8 cellular contexts compared by ENCODE assay signal in the genomic region with DNA sequence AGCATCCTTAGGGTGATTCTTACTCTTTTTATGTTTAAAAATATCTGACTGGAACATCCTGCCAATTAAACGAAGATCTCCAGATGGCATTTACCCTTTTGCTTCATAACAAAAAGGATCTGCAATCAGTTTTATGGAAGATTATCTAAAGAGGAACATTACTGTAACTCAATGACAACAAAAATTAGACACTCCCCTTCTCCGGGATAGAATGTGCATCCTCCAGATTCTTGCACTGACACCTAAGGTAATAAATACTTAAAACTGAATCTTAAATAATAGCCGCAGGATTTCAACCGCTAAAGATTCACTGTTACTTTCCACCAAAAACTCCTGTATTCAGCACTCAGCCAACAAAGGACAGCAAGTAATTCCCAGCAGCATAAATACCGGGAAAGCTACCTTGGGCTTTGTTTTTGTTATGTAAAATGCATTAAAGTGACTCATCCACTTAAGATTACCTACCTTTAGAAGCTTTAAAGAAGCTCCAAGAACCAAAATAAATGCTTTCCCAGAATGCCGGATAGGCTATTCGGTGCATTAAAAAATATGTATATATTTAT. TPM values are rescaled to one million over a fixed set of nuclear protein-coding genes. Genes with fewer than 3 reads are reported as not detected.
DNase-seq lines count a peak whose midpoint lies in the region; ATAC-seq and TF ChIP-seq lines count a peak whose summit lies in the region.
"Had no signal": no experiment of that assay in that cellular context is flagged by ENCODE, and none has a peak within 500 bp of the region (broad histone marks: within the 10 kb centered on the region; RNA-seq: fewer than 3 reads in every experiment).

No MANE protein-coding gene starts in this region.

- H3K9me3 ChIP-seq in NT2/D1 (ENCODE audit: insufficient read depth, low read length) = no peaks in the 10 kb centered on the region
- H3K9me3 ChIP-seq in gastroesophageal sphincter = no peaks in the 10 kb centered on the region
- no peaks in the 10 kb centered on the region for H3K9me3 ChIP-seq in sigmoid colon
- H3K9me3 ChIP-seq in Peyer's patch = no peaks in the 10 kb centered on the region

- DNase-seq in H7 (peak; percentile 50), NT2/D1 (ENCODE audit: low read depth, low spot score) (peak; percentile 65), sigmoid colon (no peak), Peyer's patch (no peak), CD1c-positive myeloid dendritic cell (ENCODE audit: extremely low spot score) (no peak)
- DNase-seq: cortex of kidney had no signal

- peak overlapping the region; percentile 53 for H3K4me3 ChIP-seq in H7 (ENCODE audit: insufficient read depth, low read depth, low read length)
- H3K4me3 ChIP-seq in NT2/D1 (ENCODE audit: insufficient read length, low read depth) = peak overlapping the region; percentile 79
- H3K4me3 ChIP-seq in gastroesophageal sphincter = peak overlapping the region; percentile 84 to 85
- H3K4me3 ChIP-seq in sigmoid colon = peak overlapping the region; percentile 72 to 94 (median 88)
- peak overlapping the region in 2 of 4 donors; percentile 11 to 68 for H3K4me3 ChIP-seq in Peyer's patch

- no peaks in the 10 kb centered on the region for H3K4me1 ChIP-seq in NT2/D1 (ENCODE audit: insufficient read depth, insufficient read length)
- H3K4me1 ChIP-seq in gastroesophageal sphincter = peaks cover 0 to 32% (median 6%) of the 10 kb centered on the region in 3 donors
- H3K4me1 ChIP-seq in sigmoid colon = peaks cover 0 to 46% (median 15%) of the 10 kb centered on the region in 4 donors
- H3K4me1 ChIP-seq in Peyer's patch = peaks cover 0 to 5% (median 1%) of the 10 kb centered on the region in 4 donors

- intact Hi-C loops in sigmoid colon (cut with DNase I) = loop anchor here (2.0 to 10.0 kb wide), 3 partner anchors 127 to 395 kb away; no protein-coding TSS in a partner anchor

- ATAC-seq in gastroesophageal sphincter = no peak
- no peak for ATAC-seq in esophagus mucosa

- TF ChIP-seq CTCF in gastroesophageal sphincter (IDR thresholded peaks at IDR 0.05) = no peak
- no peak for TF ChIP-seq CTCF in sigmoid colon (IDR thresholded peaks at IDR 0.05)
- TF ChIP-seq CTCF in Peyer's patch (IDR thresholded peaks at IDR 0.05) = no peak

- TF ChIP-seq POLR2A in gastroesophageal sphincter (IDR thresholded peaks at IDR 0.05) = no peak
- TF ChIP-seq POLR2A in sigmoid colon (IDR thresholded peaks at IDR 0.05) = no peak
- no peak for TF ChIP-seq POLR2A in Peyer's patch (IDR thresholded peaks at IDR 0.05)

- H3K27ac ChIP-seq in gastroesophageal sphincter = peak overlapping the region in 2 of 4 donors; percentile 95 to 98
- peak overlapping the region in 3 of 4 donors; percentile 95 to 98 (median 96) for H3K27ac ChIP-seq in sigmoid colon
- H3K27ac ChIP-seq in Peyer's patch = no peak overlapping the region

- H3K9ac ChIP-seq in NT2/D1 (ENCODE audit: insufficient read length, low read depth) = no peak overlapping the region

- H3K36me3 ChIP-seq in H7 (replicated peaks; ENCODE audit: control insufficient read depth, insufficient read depth, low read length) (no peaks in the 10 kb centered on the region), NT2/D1 (ENCODE audit: insufficient read depth, insufficient read length, low read length) (no peaks in the 10 kb centered on the region), gastroesophageal sphincter (no peaks in the 10 kb centered on the region), sigmoid colon (no peaks in the 10 kb centered on the region), Peyer's patch (no peaks in the 10 kb centered on the region)

- no peak for TF ChIP-seq EP300 in gastroesophageal sphincter (IDR thresholded peaks at IDR 0.05)
- TF ChIP-seq EP300 in sigmoid colon (IDR thresholded peaks at IDR 0.05) = no peak

- H3K27me3 ChIP-seq in H7 (ENCODE audit: control insufficient read depth, insufficient read depth, low read length) (peaks cover 3% of the 10 kb centered on the region; the same call in 1 of the 2 replicates), NT2/D1 (ENCODE audit: insufficient read depth, insufficient read length) (no peaks in the 10 kb centered on the region), gastroesophageal sphincter (no peaks in the 10 kb centered on the region), sigmoid colon (no peaks in the 10 kb centered on the region), Peyer's patch (no peaks in the 10 kb centered on the region)

- 17 to 38% methylated on average over 7 of the region's 7 CpGs for WGBS in gastroesophageal sphincter (ENCODE audit: low coverage in 1 of 2), 2 donors
- 24 to 29% methylated on average over 7 of the region's 7 CpGs for WGBS in sigmoid colon, 2 donors

RNA-seq across cellular contexts. Expression of gene CACNA2D1, which starts 1.6 kb away (rescaled TPM):
- 9.1 and 14.9 TPM in 2 replicates for total RNA-seq in H7 (2014; rRNA removed; shearing (Covaris generic))
- total RNA-seq in gastroesophageal sphincter = 10 to 100 TPM; 29.8 to 47.6 (median 36.6) TPM
- total RNA-seq in sigmoid colon = 100 to 1,000 TPM in 1 of 4 donors, 10 to 100 TPM in 3; 59.7 to 115 (median 87.4) TPM
- 1 to 10 TPM in 2 of 3 donors, under 1 TPM in 1; 0.23 to 4.4 (median 3.0) TPM for polyA plus RNA-seq in sigmoid colon
- total RNA-seq in Peyer's patch = 10 to 100 TPM in 2 of 4 donors, 1 to 10 TPM in 2; 5.5 to 85.0 (median 11.5) TPM
- total RNA-seq in esophagus mucosa = 2.2 TPM

Comparison
In these comparisons a context has a peak if more than half of its experiments do, and no peak if none do; other contexts are left out.
1. DNase-seq: peak in H7 (single experiment) and NT2/D1 (single experiment); none in sigmoid colon (single experiment), Peyer's patch (0 of 3) and CD1c-positive myeloid dendritic cell (single experiment).
2. H3K27ac ChIP-seq: peak in sigmoid colon (3 of 4); none in Peyer's patch (0 of 4).